14 cellular contexts compared by ENCODE assay signal in genomic region chr5:146042628-146043279, GRCh38.
DNase-seq lines count a peak whose midpoint lies in the region; ATAC-seq and TF ChIP-seq lines count a peak whose summit lies in the region.
"Had no signal": no experiment of that assay in that cellular context is flagged by ENCODE, and none has a peak within 500 bp of the region (broad histone marks: within the 10 kb centered on the region; RNA-seq: fewer than 3 reads in every experiment).

No MANE protein-coding gene starts in this region.

- peaks cover 47 to 61% of the 10 kb centered on the region in 2 donors for H3K4me1 ChIP-seq in mucosa of rectum (ENCODE audit: control insufficient read depth in 2 of 2, insufficient read depth in 2 of 2, low read length in 2 of 2)
- H3K4me1 ChIP-seq: body of pancreas, gastroesophageal sphincter had no signal

- H3K4me3 Mint-ChIP-seq in CD14-positive monocyte: no peak overlapping the region
- H3K4me3 Mint-ChIP-seq: stimulated activated memory B cell treated with anti-CD40 and anti-IgM and Interleukin-4, amounts not matched to agents 10 μg/mL and 1 μg/mL and 100 μg/mL, for 72 hours had no signal

- H3K4me3 ChIP-seq in cardiac fibroblast (replicated peaks in 1 of 2; ENCODE audit: low read depth in 2 of 2, low read length in 2 of 2) (no peak overlapping the region), mucosa of rectum (ENCODE audit: low read length in 2 of 2) (no peak overlapping the region)
- H3K4me3 ChIP-seq: body of pancreas, gastroesophageal sphincter had no signal

- TF ChIP-seq CTCF in cardiac fibroblast (IDR thresholded peaks at IDR 0.05; ENCODE audit: low read depth, low read length) (no peak), CD14-positive monocyte (IDR thresholded peaks at IDR 0.05) (no peak)

- H3K27ac ChIP-seq in mucosa of rectum (ENCODE audit: low read depth in 2 of 2, low read length in 2 of 2): peak overlapping the region; percentile 63 to 65
- H3K27ac ChIP-seq: body of pancreas, gastroesophageal sphincter had no signal

- H3K9me3 Mint-ChIP-seq in CD14-positive monocyte: no peaks in the 10 kb centered on the region

- no peak overlapping the region for H3K27ac Mint-ChIP-seq in CD14-positive monocyte
- H3K27ac Mint-ChIP-seq: stimulated activated memory B cell treated with anti-CD40 and anti-IgM and Interleukin-4, amounts not matched to agents 10 μg/mL and 1 μg/mL and 100 μg/mL, for 72 hours had no signal

- DNase-seq in DMS 273 (lab: John Stamatoyannopoulos, UW; ENCODE audit: unreplicated experiment): peak; percentile 54
- DNase-seq in LoVo (ENCODE audit: low spot score): peak; percentile 92
- DNase-seq in cardiac fibroblast (ENCODE audit: low read depth in 2 of 2): peak; percentile 57 to 68
- DNase-seq in activated effector memory CD4-positive, alpha-beta T cell treated with Interleukin-2 at 50 U/mL for 16 hours: no peak
- DNase-seq in CD14-positive monocyte (ENCODE audit: low spot score): no peak
- DNase-seq: activated CD8-positive, alpha-beta memory T cell treated with anti-CD3 and anti-CD28 coated beads for 24 hours; body of pancreas; DMS79 treated with DMSO at 0.1 percent for 48 hours; GOT3 had no signal

- peaks cover 35% of the 10 kb centered on the region for H3K4me1 Mint-ChIP-seq in CD14-positive monocyte
- H3K4me1 Mint-ChIP-seq: stimulated activated memory B cell treated with anti-CD40 and anti-IgM and Interleukin-4, amounts not matched to agents 10 μg/mL and 1 μg/mL and 100 μg/mL, for 72 hours had no signal

- H3K9me3 ChIP-seq in mucosa of rectum (ENCODE audit: control insufficient read depth in 2 of 2, low read length in 2 of 2): no peaks in the 10 kb centered on the region
- H3K9me3 ChIP-seq: body of pancreas, gastroesophageal sphincter had no signal

- no peaks in the 10 kb centered on the region for H3K36me3 Mint-ChIP-seq in CD14-positive monocyte
- H3K36me3 Mint-ChIP-seq: stimulated activated memory B cell treated with anti-CD40 and anti-IgM and Interleukin-4, amounts not matched to agents 10 μg/mL and 1 μg/mL and 100 μg/mL, for 72 hours had no signal

- ATAC-seq in GM21529 (IDR thresholded peaks at IDR 0.05; ENCODE audit: unreplicated experiment) (no peak), HG02852 (IDR thresholded peaks at IDR 0.05; ENCODE audit: unreplicated experiment) (no peak)
- ATAC-seq: body of pancreas; gastroesophageal sphincter; stimulated activated memory B cell treated with anti-CD40 and anti-IgM and Interleukin-4, amounts not matched to agents 10 μg/mL and 1 μg/mL and 100 μg/mL, for 72 hours had no signal

- no peaks in the 10 kb centered on the region for H3K27me3 ChIP-seq in mucosa of rectum (ENCODE audit: control insufficient read depth in 2 of 2, insufficient read depth in 2 of 2, low read length in 2 of 2)
- H3K27me3 ChIP-seq: body of pancreas, gastroesophageal sphincter had no signal

- H3K9ac ChIP-seq in mucosa of rectum (ENCODE audit: low read depth in 1 of 2, low read length in 2 of 2): no peak overlapping the region

- intact Hi-C loops in CD14-positive monocyte (cut with micrococcal nuclease): loop anchor here in 1 of 2 donors (10.0 kb wide), 1 partner anchor 358 kb away; no protein-coding TSS in a partner anchor

- H3K27me3 Mint-ChIP-seq in CD14-positive monocyte (ENCODE audit: low read depth in 3 of 3): peaks cover 0 to 11% (median 3%) of the 10 kb centered on the region in 3 donors
- H3K27me3 Mint-ChIP-seq: stimulated activated memory B cell treated with anti-CD40 and anti-IgM and Interleukin-4, amounts not matched to agents 10 μg/mL and 1 μg/mL and 100 μg/mL, for 72 hours had no signal

- H3K36me3 ChIP-seq in mucosa of rectum (ENCODE audit: control insufficient read depth in 2 of 2, insufficient read depth in 2 of 2, low read length in 2 of 2): no peaks in the 10 kb centered on the region
- H3K36me3 ChIP-seq: gastroesophageal sphincter had no signal

Comparison
In these comparisons a context has a peak if more than half of its experiments do, and no peak if none do; other contexts are left out.
1. DNase-seq: peak in DMS 273 (single experiment), LoVo (single experiment) and cardiac fibroblast (2 of 2); none in activated effector memory CD4-positive, alpha-beta T cell treated with Interleukin-2 at 50 U/mL for 16 hours (single experiment) and CD14-positive monocyte (single experiment).